In the genomic region with DNA sequence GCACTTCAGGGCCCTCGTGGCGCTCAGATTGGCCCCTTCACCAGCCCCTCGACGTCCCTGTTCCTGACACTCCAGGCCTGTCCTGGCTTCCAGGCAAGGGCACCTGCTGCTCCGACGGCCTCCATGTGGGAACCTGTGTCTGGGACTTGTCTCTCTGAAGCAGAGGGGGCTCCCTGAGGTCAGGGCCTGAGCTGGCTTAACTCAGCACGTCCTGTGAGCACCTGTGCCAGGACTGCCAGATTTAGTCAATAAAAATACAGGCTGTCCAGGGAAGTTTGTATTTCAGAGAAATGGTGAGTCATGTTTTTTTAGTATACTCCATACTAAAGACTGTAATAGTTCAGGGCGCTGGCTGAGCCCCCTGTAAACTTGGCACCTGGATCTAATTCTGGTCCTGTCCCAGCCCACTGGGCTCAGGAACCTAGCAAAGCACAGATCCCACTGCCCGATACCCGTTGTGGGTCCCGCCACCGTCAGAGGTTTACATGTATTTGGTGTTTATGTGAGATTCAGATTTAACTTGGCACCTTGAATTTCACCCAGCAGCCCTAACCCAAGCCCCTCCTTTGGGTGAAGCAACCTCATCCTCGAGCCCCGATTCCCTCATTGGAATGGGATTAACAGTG, we compare ENCODE assay signal across 12 cellular contexts.
DNase-seq lines count a peak whose midpoint lies in the region; ATAC-seq and TF ChIP-seq lines count a peak whose summit lies in the region.
"Had no signal": no experiment of that assay in that cellular context is flagged by ENCODE, and none has a peak within 500 bp of the region (broad histone marks: within the 10 kb centered on the region; RNA-seq: fewer than 3 reads in every experiment).

No MANE protein-coding gene starts in this region.

- peaks cover 1% of the 10 kb centered on the region for H3K9me3 Mint-ChIP-seq in activated CD4-positive, alpha-beta memory T cell treated with anti-CD3 and anti-CD28 coated beads for 36 hours
- peaks cover 7% of the 10 kb centered on the region for H3K9me3 Mint-ChIP-seq in activated CD4-positive, alpha-beta memory T cell treated with anti-CD3 and anti-CD28 coated beads, Interleukin-2, amount 10 ng/mL, durations not matched to agents 7 days and 5 days
- H3K9me3 Mint-ChIP-seq in brain: peaks cover 1 to 5% (median 1%) of the 10 kb centered on the region in 5 experiments

- no peaks in the 10 kb centered on the region for H3K9me3 ChIP-seq in lower lobe of right lung
- no peaks in the 10 kb centered on the region for H3K9me3 ChIP-seq in A673 (ENCODE audit: low read depth, low read length, poor library complexity, severe bottlenecking)
- H3K9me3 ChIP-seq: left ventricle myocardium inferior had no signal

- H3K27me3 ChIP-seq in lower lobe of right lung (ENCODE audit: low read depth): no peaks in the 10 kb centered on the region
- H3K27me3 ChIP-seq in A673 (replicated peaks; ENCODE audit: insufficient read depth, low read depth, low read length, poor library complexity): no peaks in the 10 kb centered on the region

- TF ChIP-seq CTCF in brain (conservative IDR thresholded peaks at IDR 0.05) (no peak), lower lobe of right lung (IDR thresholded peaks at IDR 0.05) (no peak), A673 (conservative IDR thresholded peaks at IDR 0.05; ENCODE audit: low read depth, low read length) (no peak)

- POLR2A ChIA-PET in activated CD4-positive, alpha-beta memory T cell treated with anti-CD3 and anti-CD28 coated beads for 36 hours (lab: Charles Lee): no interaction called here
- POLR2A ChIA-PET in activated CD4-positive, alpha-beta memory T cell treated with anti-CD3 and anti-CD28 coated beads, Interleukin-2, amount 10 ng/mL, durations not matched to agents 7 days and 5 days (lab: Charles Lee): no interaction called here
- POLR2A ChIA-PET in A673 (lab: Charles Lee; ENCODE audit: low non-redundant PET): no interaction called here

- H3K27me3 Mint-ChIP-seq in activated CD4-positive, alpha-beta memory T cell treated with anti-CD3 and anti-CD28 coated beads for 36 hours: no peaks in the 10 kb centered on the region
- no peaks in the 10 kb centered on the region for H3K27me3 Mint-ChIP-seq in activated CD4-positive, alpha-beta memory T cell treated with anti-CD3 and anti-CD28 coated beads, Interleukin-2, amount 10 ng/mL, durations not matched to agents 7 days and 5 days
- peaks cover 3% of the 10 kb centered on the region for H3K27me3 Mint-ChIP-seq in brain

- H3K36me3 Mint-ChIP-seq in activated CD4-positive, alpha-beta memory T cell treated with anti-CD3 and anti-CD28 coated beads for 36 hours: no peaks in the 10 kb centered on the region
- H3K36me3 Mint-ChIP-seq in activated CD4-positive, alpha-beta memory T cell treated with anti-CD3 and anti-CD28 coated beads, Interleukin-2, amount 10 ng/mL, durations not matched to agents 7 days and 5 days (ENCODE audit: low read depth): peaks cover 4% of the 10 kb centered on the region
- H3K36me3 Mint-ChIP-seq in brain: peaks cover 2% of the 10 kb centered on the region

- peak overlapping the region; percentile 8 for H3K27ac Mint-ChIP-seq in activated CD4-positive, alpha-beta memory T cell treated with anti-CD3 and anti-CD28 coated beads for 36 hours
- H3K27ac Mint-ChIP-seq in activated CD4-positive, alpha-beta memory T cell treated with anti-CD3 and anti-CD28 coated beads, Interleukin-2, amount 10 ng/mL, durations not matched to agents 7 days and 5 days: no peak overlapping the region
- H3K27ac Mint-ChIP-seq in brain: peak overlapping the region in 4 of 5 experiments; percentile 11 to 60 (median 46)

- H3K36me3 ChIP-seq in lower lobe of right lung: no peaks in the 10 kb centered on the region
- no peaks in the 10 kb centered on the region for H3K36me3 ChIP-seq in A673 (ENCODE audit: insufficient read depth, low read length, poor library complexity, severe bottlenecking)
- H3K36me3 ChIP-seq: left ventricle myocardium inferior had no signal

- ATAC-seq in lower lobe of right lung (peak in 1 of 2 donors; percentile 57), HG02759 (IDR thresholded peaks at IDR 0.05; ENCODE audit: unreplicated experiment) (no peak), HG02642 (IDR thresholded peaks at IDR 0.05; ENCODE audit: poor library complexity, unreplicated experiment) (no peak)

- H3K4me3 ChIP-seq in lower lobe of right lung: no peak overlapping the region
- no peak overlapping the region for H3K4me3 ChIP-seq in A673 (ENCODE audit: low read depth, low read length, poor library complexity, severe bottlenecking)
- H3K4me3 ChIP-seq: left ventricle myocardium inferior had no signal

- DNase-seq in activated CD4-positive, alpha-beta memory T cell treated with anti-CD3 and anti-CD28 coated beads for 36 hours: no peak
- no peak for DNase-seq in activated CD4-positive, alpha-beta memory T cell treated with anti-CD3 and anti-CD28 coated beads, Interleukin-2, amount 10 ng/mL, durations not matched to agents 7 days and 5 days
- no peak for DNase-seq in lower lobe of right lung
- DNase-seq in A673 (ENCODE audit: low spot score): no peak
- DNase-seq in midbrain (lab: John Stamatoyannopoulos, UW): no peak
- DNase-seq: left ventricle myocardium inferior, NCI-H1436, NCI-H748 treated with DMSO at 0.1 percent for 48 hours, Right ventricle myocardium superior had no signal

- peak overlapping the region; percentile 67 for H3K27ac ChIP-seq in lower lobe of right lung
- H3K27ac ChIP-seq in A673 (ENCODE audit: low read depth, low read length, poor library complexity, severe bottlenecking): no peak overlapping the region
- H3K27ac ChIP-seq: left ventricle myocardium inferior had no signal

- no TSS peak for BruUV-seq in A673 (replicated peaks; lab: Mats Ljungman, UMichigan)

- H3K4me1 ChIP-seq in lower lobe of right lung (peaks cover 43% of the 10 kb centered on the region), A673 (ENCODE audit: insufficient read depth, low read length, poor library complexity, severe bottlenecking) (no peaks in the 10 kb centered on the region)

- CTCF ChIA-PET in activated CD4-positive, alpha-beta memory T cell treated with anti-CD3 and anti-CD28 coated beads for 36 hours (lab: Charles Lee): interaction anchor here (0.9 to 11.0 kb wide), 3 partner anchors 14 to 163 kb away, joined by 3 to 144 read pairs (median 3); no protein-coding TSS in a partner anchor
- CTCF ChIA-PET in activated CD4-positive, alpha-beta memory T cell treated with anti-CD3 and anti-CD28 coated beads, Interleukin-2, amount 10 ng/mL, durations not matched to agents 7 days and 5 days (lab: Charles Lee): interaction anchor here (1.1 kb wide), 1 partner anchor 153 kb away, joined by 3 read pairs; no protein-coding TSS in a partner anchor
- CTCF ChIA-PET in A673 (lab: Charles Lee): no interaction called here

- H3K4me3 Mint-ChIP-seq in activated CD4-positive, alpha-beta memory T cell treated with anti-CD3 and anti-CD28 coated beads for 36 hours: no peak overlapping the region
- no peak overlapping the region for H3K4me3 Mint-ChIP-seq in activated CD4-positive, alpha-beta memory T cell treated with anti-CD3 and anti-CD28 coated beads, Interleukin-2, amount 10 ng/mL, durations not matched to agents 7 days and 5 days
- H3K4me3 Mint-ChIP-seq in brain: no peak overlapping the region

- intact Hi-C loops in activated CD4-positive, alpha-beta memory T cell treated with anti-CD3 and anti-CD28 coated beads for 36 hours (cut with micrococcal nuclease): no loop called here
- intact Hi-C loops in lower lobe of right lung (cut with DNase I): no loop called here
- intact Hi-C loops in A673 (cut with micrococcal nuclease; ENCODE audit: unreplicated experiment): no loop called here

- H3K4me1 Mint-ChIP-seq in activated CD4-positive, alpha-beta memory T cell treated with anti-CD3 and anti-CD28 coated beads for 36 hours (ENCODE audit: low read depth): peaks cover 15% of the 10 kb centered on the region
- peaks cover under 1% of the 10 kb centered on the region for H3K4me1 Mint-ChIP-seq in activated CD4-positive, alpha-beta memory T cell treated with anti-CD3 and anti-CD28 coated beads, Interleukin-2, amount 10 ng/mL, durations not matched to agents 7 days and 5 days
- peaks cover 14% of the 10 kb centered on the region for H3K4me1 Mint-ChIP-seq in brain
